Comparison of ENCODE assay signal across 16 cellular contexts in the genomic region with DNA sequence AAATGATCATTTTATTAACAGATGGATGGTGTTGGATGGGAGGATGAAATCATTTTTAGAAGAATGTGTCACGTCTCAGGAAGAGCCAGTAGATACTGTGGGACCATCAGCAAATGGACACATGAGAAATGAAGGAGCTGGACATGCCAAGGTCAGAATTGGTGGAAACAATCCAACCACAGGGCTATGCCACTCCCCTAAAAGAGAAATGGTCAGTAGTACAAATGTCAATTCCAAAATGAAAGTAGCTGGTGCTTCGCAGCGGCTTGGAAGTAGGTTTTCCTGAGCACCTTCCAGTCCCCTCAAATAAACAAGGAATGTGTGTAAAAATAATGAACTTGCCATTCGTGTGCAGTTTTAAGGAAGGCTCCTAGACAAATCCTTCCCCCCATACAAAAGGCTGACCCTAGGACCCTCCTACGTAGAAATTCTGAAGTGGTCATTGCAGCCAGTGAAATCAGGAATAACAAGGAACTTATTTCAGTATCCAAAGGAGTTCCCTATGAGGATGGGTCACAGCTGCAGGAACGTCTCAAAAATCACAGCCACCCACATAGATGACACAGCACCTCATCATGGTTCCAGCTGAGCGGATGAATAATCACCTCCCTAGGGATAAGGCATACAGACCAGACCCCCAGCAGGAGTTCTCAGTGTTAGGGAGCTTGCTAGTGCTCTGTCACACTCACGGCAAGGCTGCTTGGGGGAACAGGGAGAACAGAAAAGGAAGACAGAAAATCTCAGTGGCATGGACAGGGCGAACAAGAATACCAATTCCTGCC.
A peak's percentile ranks its signal among the peaks of the same experiment; 100 is the strongest.
DNase-seq lines count a peak whose midpoint lies in the region; ATAC-seq and TF ChIP-seq lines count a peak whose summit lies in the region.
"Had no signal": no experiment of that assay in that cellular context is flagged by ENCODE, and none has a peak within 500 bp of the region (broad histone marks: within the 10 kb centered on the region; RNA-seq: fewer than 3 reads in every experiment).

No MANE protein-coding gene starts in this region.

- peaks cover 2 to 15% of the 10 kb centered on the region in 2 experiments; a peak in 3 of 4 replicates for H3K4me1 ChIP-seq in HCT116 (ENCODE audit: control insufficient read depth in 1 of 2, insufficient read depth in 2 of 2, low read length in 2 of 2)
- H3K4me1 ChIP-seq: uterus had no signal

- DNase-seq in A172 (ENCODE audit: low spot score): peak; percentile 77
- DNase-seq in HCT116 (ENCODE audit: low read depth, low spot score): no peak
- peak; percentile 8 for DNase-seq in amniotic epithelial cell (ENCODE audit: low read depth)
- peak; percentile 36 for DNase-seq in iris pigment epithelial cell (ENCODE audit: low read depth)
- no peak for DNase-seq in NOMO-1 (lab: John Stamatoyannopoulos, UW; ENCODE audit: unreplicated experiment in 2 of 2)
- DNase-seq in progenitor cell of endocrine pancreas (ENCODE audit: low spot score, unreplicated experiment): no peak
- no peak for DNase-seq in H7
- DNase-seq in stimulated activated naive B cell treated with anti-CD40 and anti-IgM and Interleukin-4, amounts not matched to agents 10 μg/mL and 1 μg/mL and 100 μg/mL, for 72 hours: no peak
- DNase-seq: activated CD4-positive, alpha-beta T cell treated with anti-CD3 and anti-CD28 coated beads, Interleukin-2, amount 10 ng/mL, durations not matched to agents 24 days and 14 days; naive B cell; NCI-H1436; uterus had no signal

- TF ChIP-seq CTCF in HCT116 (IDR thresholded peaks at IDR 0.05 in 2 of 3, conservative IDR thresholded peaks at IDR 0.05 in 1 of 3; ENCODE audit: borderline replicate concordance in 1 of 3, insufficient read depth in 1 of 3, low read depth in 2 of 3, low read length in 2 of 3): no peak
- no peak for TF ChIP-seq CTCF in progenitor cell of endocrine pancreas (IDR thresholded peaks at IDR 0.05; ENCODE audit: unreplicated experiment)

- no peaks in the 10 kb centered on the region for H3K9me2 ChIP-seq in HCT116 (ENCODE audit: insufficient read depth)

- H3K36me3 ChIP-seq in HCT116 (ENCODE audit: control insufficient read depth in 1 of 2, insufficient read depth in 2 of 2, low read length in 2 of 2) (no peaks in the 10 kb centered on the region; a peak in 1 of 4 replicates), H7 (replicated peaks; ENCODE audit: control insufficient read depth, insufficient read depth, low read length) (no peaks in the 10 kb centered on the region)
- H3K36me3 ChIP-seq: cardiac muscle cell, uterus had no signal

- no peak overlapping the region for H3K27ac Mint-ChIP-seq in progenitor cell of endocrine pancreas
- no peak overlapping the region for H3K27ac Mint-ChIP-seq in stimulated activated naive B cell treated with anti-CD40 and anti-IgM and Interleukin-4, amounts not matched to agents 10 μg/mL and 1 μg/mL and 100 μg/mL, for 72 hours
- H3K27ac Mint-ChIP-seq: activated CD4-positive, alpha-beta T cell treated with anti-CD3 and anti-CD28 coated beads, Interleukin-2, amount 10 ng/mL, durations not matched to agents 24 days and 14 days; activated T-helper 2 cell treated with anti-CD3 and anti-CD28 coated beads, Interferon-gamma antibody, Interleukin-2, Interleukin-4, amounts not matched to agents 10 μg/mL and 5 μg/mL and 100 μg/mL, durations not matched to agents 14 hours and 24 hours and 36 hours; B cell had no signal

- ATAC-seq in HCT116: peak; percentile 60
- ATAC-seq in stimulated activated naive B cell treated with anti-CD40 and anti-IgM and Interleukin-4, amounts not matched to agents 10 μg/mL and 1 μg/mL and 100 μg/mL, for 72 hours (replicated peaks): no peak

- no peaks in the 10 kb centered on the region for H3K36me3 Mint-ChIP-seq in progenitor cell of endocrine pancreas (ENCODE audit: insufficient read depth)
- H3K36me3 Mint-ChIP-seq in stimulated activated naive B cell treated with anti-CD40 and anti-IgM and Interleukin-4, amounts not matched to agents 10 μg/mL and 1 μg/mL and 100 μg/mL, for 72 hours: no peaks in the 10 kb centered on the region
- H3K36me3 Mint-ChIP-seq: naive B cell had no signal

- H2AFZ ChIP-seq in HCT116 (ENCODE audit: low read depth, low read length, poor library complexity, severe bottlenecking): peak overlapping the region; percentile 63

- H3K4me3 Mint-ChIP-seq in progenitor cell of endocrine pancreas (ENCODE audit: low read depth): no peak overlapping the region
- no peak overlapping the region for H3K4me3 Mint-ChIP-seq in stimulated activated naive B cell treated with anti-CD40 and anti-IgM and Interleukin-4, amounts not matched to agents 10 μg/mL and 1 μg/mL and 100 μg/mL, for 72 hours
- H3K4me3 Mint-ChIP-seq: activated CD4-positive, alpha-beta T cell treated with anti-CD3 and anti-CD28 coated beads, Interleukin-2, amount 10 ng/mL, durations not matched to agents 24 days and 14 days; B cell; naive B cell had no signal

- TF ChIP-seq POLR2A in HCT116 (IDR thresholded peaks at IDR 0.05; ENCODE audit: borderline replicate concordance, extremely low read depth, insufficient read depth, insufficient read length): no peak

- H3K4me3 ChIP-seq in HCT116 (replicated peaks in 1 of 2; ENCODE audit: low read depth in 1 of 2, low read length in 2 of 2): peak overlapping the region in 1 of 2 experiments; percentile 10; a peak in 1 of 4 replicates
- H3K4me3 ChIP-seq in H7 (ENCODE audit: insufficient read depth, low read depth, low read length): no peak overlapping the region
- H3K4me3 ChIP-seq: cardiac muscle cell, uterus had no signal

- H4K20me1 ChIP-seq in HCT116 (ENCODE audit: insufficient read depth): no peaks in the 10 kb centered on the region

- H3K79me2 ChIP-seq in HCT116 (ENCODE audit: insufficient read depth, low read length): no peaks in the 10 kb centered on the region

- no peaks in the 10 kb centered on the region for H3K9me3 ChIP-seq in HCT116 (ENCODE audit: control insufficient read depth in 1 of 2, insufficient read depth in 1 of 2, low read depth in 1 of 2, low read length in 2 of 2)
- H3K9me3 ChIP-seq: uterus had no signal

- H3K27me3 Mint-ChIP-seq in progenitor cell of endocrine pancreas: no peaks in the 10 kb centered on the region
- H3K27me3 Mint-ChIP-seq in stimulated activated naive B cell treated with anti-CD40 and anti-IgM and Interleukin-4, amounts not matched to agents 10 μg/mL and 1 μg/mL and 100 μg/mL, for 72 hours: peaks cover 0 to 9% of the 10 kb centered on the region in 2 donors
- H3K27me3 Mint-ChIP-seq: activated CD4-positive, alpha-beta T cell treated with anti-CD3 and anti-CD28 coated beads, Interleukin-2, amount 10 ng/mL, durations not matched to agents 24 days and 14 days; B cell had no signal

- H3K27ac ChIP-seq in HCT116 (ENCODE audit: low read depth, low read length): no peak overlapping the region
- H3K27ac ChIP-seq: cardiac muscle cell, epithelial cell of prostate, uterus had no signal

- no peak for TF ChIP-seq RAD21 in HCT116 (IDR thresholded peaks at IDR 0.05; ENCODE audit: low read depth)

- intact Hi-C loops in HCT116 (cut with micrococcal nuclease): no loop called here

- POLR2A ChIA-PET in HCT116 (lab: Charles Lee): no interaction called here

- H3K27me3 ChIP-seq in HCT116 (ENCODE audit: insufficient read depth, low read length): no peaks in the 10 kb centered on the region
- H3K27me3 ChIP-seq in H7 (ENCODE audit: control insufficient read depth, insufficient read depth, low read length): no peaks in the 10 kb centered on the region
- H3K27me3 ChIP-seq: cardiac muscle cell, uterus had no signal

- RAD21 ChIA-PET in HCT116 (lab: Charles Lee; ENCODE audit: low non-redundant PET in 1 of 2, low total read pairs in 2 of 2, uncharacterized antibody in 2 of 2, unreplicated experiment in 2 of 2): no interaction called here

- no peak overlapping the region for H3K9ac ChIP-seq in HCT116 (ENCODE audit: low read length)

- H3K4me2 ChIP-seq in HCT116 (ENCODE audit: low read length): peak overlapping the region; percentile 57

- CTCF ChIA-PET in HCT116 (lab: Charles Lee): no interaction called here

- no peaks in the 10 kb centered on the region for H3K9me3 Mint-ChIP-seq in progenitor cell of endocrine pancreas (ENCODE audit: low read depth)
- no peaks in the 10 kb centered on the region for H3K9me3 Mint-ChIP-seq in stimulated activated naive B cell treated with anti-CD40 and anti-IgM and Interleukin-4, amounts not matched to agents 10 μg/mL and 1 μg/mL and 100 μg/mL, for 72 hours
- H3K9me3 Mint-ChIP-seq: activated CD4-positive, alpha-beta T cell treated with anti-CD3 and anti-CD28 coated beads, Interleukin-2, amount 10 ng/mL, durations not matched to agents 24 days and 14 days; activated T-helper 2 cell treated with anti-CD3 and anti-CD28 coated beads, Interferon-gamma antibody, Interleukin-2, Interleukin-4, amounts not matched to agents 10 μg/mL and 5 μg/mL and 100 μg/mL, durations not matched to agents 14 hours and 24 hours and 36 hours; naive B cell had no signal

- H3K4me1 Mint-ChIP-seq in progenitor cell of endocrine pancreas (ENCODE audit: low read depth): no peaks in the 10 kb centered on the region
- H3K4me1 Mint-ChIP-seq in stimulated activated naive B cell treated with anti-CD40 and anti-IgM and Interleukin-4, amounts not matched to agents 10 μg/mL and 1 μg/mL and 100 μg/mL, for 72 hours: no peaks in the 10 kb centered on the region
- H3K4me1 Mint-ChIP-seq: activated CD4-positive, alpha-beta T cell treated with anti-CD3 and anti-CD28 coated beads, Interleukin-2, amount 10 ng/mL, durations not matched to agents 24 days and 14 days; B cell; naive B cell had no signal

- no TSS peak for BruUV-seq in HCT116 (replicated peaks; lab: Mats Ljungman, UMichigan)

TF ChIP-seq in HCT116, 20 proteins besides CTCF, POLR2A, EP300 and RAD21 (continues in another document):
- peak; percentile 23; the same call in 1 of the 2 replicates for TF ChIP-seq CEBPB (IDR thresholded peaks at IDR 0.05; ENCODE audit: low read depth)
- peak; percentile 33; the same call in 1 of the 2 replicates for TF ChIP-seq CBX3 (IDR thresholded peaks at IDR 0.05; ENCODE audit: low read depth)
- TF ChIP-seq, protein P1, sequence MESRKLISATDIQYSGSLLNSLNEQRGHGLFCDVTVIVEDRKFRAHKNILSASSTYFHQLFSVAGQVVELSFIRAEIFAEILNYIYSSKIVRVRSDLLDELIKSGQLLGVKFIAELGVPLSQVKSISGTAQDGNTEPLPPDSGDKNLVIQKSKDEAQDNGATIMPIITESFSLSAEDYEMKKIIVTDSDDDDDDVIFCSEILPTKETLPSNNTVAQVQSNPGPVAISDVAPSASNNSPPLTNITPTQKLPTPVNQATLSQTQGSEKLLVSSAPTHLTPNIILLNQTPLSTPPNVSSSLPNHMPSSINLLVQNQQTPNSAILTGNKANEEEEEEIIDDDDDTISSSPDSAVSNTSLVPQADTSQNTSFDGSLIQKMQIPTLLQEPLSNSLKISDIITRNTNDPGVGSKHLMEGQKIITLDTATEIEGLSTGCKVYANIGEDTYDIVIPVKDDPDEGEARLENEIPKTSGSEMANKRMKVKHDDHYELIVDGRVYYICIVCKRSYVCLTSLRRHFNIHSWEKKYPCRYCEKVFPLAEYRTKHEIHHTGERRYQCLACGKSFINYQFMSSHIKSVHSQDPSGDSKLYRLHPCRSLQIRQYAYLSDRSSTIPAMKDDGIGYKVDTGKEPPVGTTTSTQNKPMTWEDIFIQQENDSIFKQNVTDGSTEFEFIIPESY (IDR thresholded peaks at IDR 0.05; ENCODE audit: extremely low read depth, insufficient replicate concordance, low read length): no peak
- TF ChIP-seq SP1 (IDR thresholded peaks at IDR 0.05; ENCODE audit: low read depth): peak; percentile 48
- TF ChIP-seq ELF1 (IDR thresholded peaks at IDR 0.05; ENCODE audit: borderline replicate concordance, low read depth): no peak

Comparison
In these comparisons a context has a peak if more than half of its experiments do, and no peak if none do; other contexts are left out.
1. DNase-seq: peak in A172 (single experiment), amniotic epithelial cell (single experiment) and iris pigment epithelial cell (single experiment); none in HCT116 (single experiment), NOMO-1 (0 of 2), progenitor cell of endocrine pancreas (single experiment), H7 (single experiment) and stimulated activated naive B cell treated with anti-CD40 and anti-IgM and Interleukin-4, amounts not matched to agents 10 μg/mL and 1 μg/mL and 100 μg/mL, for 72 hours (single experiment).